In the genomic region with DNA sequence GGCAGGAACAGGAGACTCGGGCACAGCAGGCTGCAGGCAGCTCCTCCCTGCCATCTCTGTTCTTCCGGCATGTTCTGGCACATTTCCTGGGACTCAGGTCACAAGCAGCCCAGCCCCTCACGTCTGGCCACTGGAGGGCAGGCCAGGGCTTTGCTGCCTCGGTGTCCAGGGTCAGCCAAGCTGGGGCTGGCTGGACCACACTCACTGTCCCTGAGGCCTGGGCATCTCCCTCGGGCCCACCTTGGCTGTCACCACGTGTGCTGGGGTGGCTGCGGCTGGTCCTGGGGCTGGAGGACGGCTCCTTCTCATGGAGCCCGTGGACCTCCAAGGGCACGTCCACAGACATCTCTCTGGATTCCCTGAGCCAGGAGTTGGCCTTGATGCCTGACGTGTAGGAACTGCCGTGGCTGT, we compare ENCODE assay signal across 8 cellular contexts. TPM values are rescaled to one million over a fixed set of nuclear protein-coding genes. Genes with fewer than 3 reads are reported as not detected.
DNase-seq lines count a peak whose midpoint lies in the region; ATAC-seq and TF ChIP-seq lines count a peak whose summit lies in the region.

No MANE protein-coding gene starts in this region.

- peaks cover 3% of the 10 kb centered on the region for H3K27me3 Mint-ChIP-seq in brain
- peaks cover 2% of the 10 kb centered on the region for H3K27me3 Mint-ChIP-seq in type B pancreatic cell

- no peak overlapping the region for H3K27ac ChIP-seq in 22Rv1

- no peaks in the 10 kb centered on the region for H3K4me1 Mint-ChIP-seq in brain
- no peaks in the 10 kb centered on the region for H3K4me1 Mint-ChIP-seq in type B pancreatic cell (ENCODE audit: unreplicated experiment)

- H3K27ac Mint-ChIP-seq in brain (peak overlapping the region in 3 of 5 experiments; percentile 14 to 75 (median 41)), type B pancreatic cell (no peak overlapping the region)

- H3K36me3 Mint-ChIP-seq in brain (no peaks in the 10 kb centered on the region), type B pancreatic cell (no peaks in the 10 kb centered on the region)

- no peak overlapping the region for H3K4me3 Mint-ChIP-seq in brain
- H3K4me3 Mint-ChIP-seq in type B pancreatic cell: no peak overlapping the region

- no peak for ATAC-seq in HG02678 (IDR thresholded peaks at IDR 0.05; ENCODE audit: unreplicated experiment)
- ATAC-seq in HG02852 (IDR thresholded peaks at IDR 0.05; ENCODE audit: unreplicated experiment): no peak

- DNase-seq in HK-2 (ENCODE audit: unreplicated experiment) (peak; percentile 45), kidney tubule cell (ENCODE audit: low spot score) (peak; percentile 76), type B pancreatic cell (ENCODE audit: extremely low spot score, unreplicated experiment) (no peak), GOT3 (lab: John Stamatoyannopoulos, UW) (no peak)

- H3K9me3 Mint-ChIP-seq in brain (peaks cover 0 to 3% (median 0%) of the 10 kb centered on the region in 5 experiments), type B pancreatic cell (no peaks in the 10 kb centered on the region)

- TF ChIP-seq CTCF in 22Rv1 (IDR thresholded peaks at IDR 0.05) (peak; percentile 65), brain (conservative IDR thresholded peaks at IDR 0.05) (peak; percentile 63 to 75), type B pancreatic cell (conservative IDR thresholded peaks at IDR 0.05) (peak; percentile 75)

RNA-seq across cellular contexts. Expression of gene FRMD1, which starts 18.5 kb away (rescaled TPM):
- 0.49 TPM for polyA plus RNA-seq in brain (ENCODE audit: insufficient read depth, low read depth, low replicate concordance)
- total RNA-seq in type B pancreatic cell (ENCODE audit: low replicate concordance): 0.17 and 0.33 TPM in 2 replicates

Comparison
In these comparisons a context has a peak if more than half of its experiments do, and no peak if none do; other contexts are left out.
1. DNase-seq: peak in HK-2 (single experiment) and kidney tubule cell (single experiment); none in type B pancreatic cell (single experiment) and GOT3 (single experiment).
2. Peak in every context shown above with its lines, with median percentiles within 50 percentile points of each other: CTCF ChIP-seq.